Comparison of ENCODE assay signal across 8 cellular contexts in the genomic region with DNA sequence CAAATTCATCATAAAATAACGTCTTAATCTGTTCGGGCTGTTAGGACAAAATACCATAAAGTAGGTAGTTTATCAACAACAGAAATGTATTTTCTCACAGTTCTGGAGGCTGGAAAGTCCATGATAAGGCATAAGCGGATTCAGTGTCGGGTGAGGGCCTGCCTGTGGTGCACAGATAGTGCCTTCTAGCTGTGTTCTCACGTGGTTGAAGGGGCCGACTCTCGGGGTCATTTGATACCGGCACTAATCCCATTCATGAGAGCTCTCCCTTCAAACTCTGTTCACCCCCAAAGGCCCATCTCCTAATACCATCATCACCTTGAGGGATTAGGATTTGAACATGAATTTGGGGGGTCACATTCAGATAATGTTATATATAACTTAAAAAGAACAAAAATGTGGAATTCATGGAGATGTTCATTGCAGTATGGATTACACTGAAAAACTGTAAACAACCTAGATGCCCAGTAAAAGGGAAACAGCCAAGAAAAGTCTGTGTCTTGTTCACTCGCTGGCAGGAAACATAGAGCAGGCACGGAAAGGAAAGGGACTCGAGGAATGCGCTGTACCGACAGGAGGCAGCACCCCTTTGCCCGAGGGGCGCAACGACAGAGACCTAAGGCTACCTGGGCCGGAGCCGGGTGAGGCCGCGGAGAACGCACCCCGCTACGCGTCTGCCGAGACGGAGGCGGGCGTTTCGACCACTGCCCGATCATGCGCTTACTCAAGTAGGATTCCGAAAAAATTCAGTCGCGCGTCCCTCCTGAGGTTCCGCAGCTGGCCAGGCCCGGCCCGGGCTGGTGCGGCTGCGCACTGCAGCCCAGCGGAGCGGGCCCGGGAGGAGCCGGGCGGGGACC. TPM values are rescaled to one million over a fixed set of nuclear protein-coding genes. Genes with fewer than 3 reads are reported as not detected.
A peak's percentile ranks its signal among the peaks of the same experiment; 100 is the strongest.
DNase-seq lines count a peak whose midpoint lies in the region; ATAC-seq and TF ChIP-seq lines count a peak whose summit lies in the region.

No MANE protein-coding gene starts in this region.

- intact Hi-C loops in A673 (cut with micrococcal nuclease; ENCODE audit: unreplicated experiment) = loop anchor here (2.0 to 10.0 kb wide), 2 partner anchors 29 to 373 kb away; no protein-coding TSS in a partner anchor
- intact Hi-C loops in mammary epithelial cell (cut with micrococcal nuclease) = loop anchor here (1.0 kb wide), 1 partner anchor 32 kb away; no protein-coding TSS in a partner anchor

- peak; percentile 45 for ATAC-seq in GM18508 (IDR thresholded peaks at IDR 0.05; ENCODE audit: insufficient read depth, unreplicated experiment)
- peak; percentile 55 for ATAC-seq in HG02973 (IDR thresholded peaks at IDR 0.05; ENCODE audit: unreplicated experiment)

- H4K20me1 ChIP-seq in mammary epithelial cell (ENCODE audit: insufficient read depth, low read length) = no peaks in the 10 kb centered on the region

- H3K36me3 ChIP-seq in A673 (ENCODE audit: insufficient read depth, low read length, poor library complexity, severe bottlenecking) (peaks cover 23% of the 10 kb centered on the region), WERI-Rb-1 (no peaks in the 10 kb centered on the region), mammary epithelial cell (ENCODE audit: insufficient read depth, low read length) (no peaks in the 10 kb centered on the region)

- H3K27me3 ChIP-seq in A673 (replicated peaks; ENCODE audit: insufficient read depth, low read depth, low read length, poor library complexity) (no peaks in the 10 kb centered on the region), WERI-Rb-1 (ENCODE audit: insufficient read depth, low read depth, severe bottlenecking) (peaks cover 53% of the 10 kb centered on the region), mammary epithelial cell (ENCODE audit: insufficient read depth, low read length) (no peaks in the 10 kb centered on the region)

- dilution Hi-C loops in mammary epithelial cell (cut with HindIII; ENCODE audit: low sequenced_read_pairs) = no loop called here

- POLR2A ChIA-PET in A673 (lab: Charles Lee; ENCODE audit: low non-redundant PET) = no interaction called here

- H3K4me2 ChIP-seq in mammary epithelial cell (ENCODE audit: insufficient read depth, low read depth, low read length) = peak overlapping the region; percentile 99

- CTCF ChIA-PET in A673 (lab: Charles Lee) (interaction anchor here (0.5 to 2.0 kb wide), 4 partner anchors 30 to 975 kb away, joined by 3 to 9 read pairs (median 6); partner anchors contain the start of gene HDDC3), mammary epithelial cell (lab: Charles Lee; ENCODE audit: low non-redundant PET) (interaction anchor here (0.6 kb wide), 1 partner anchor 28 kb away, joined by 4 read pairs; no protein-coding TSS in a partner anchor)

- H3K27ac ChIP-seq in A673 (ENCODE audit: low read depth, low read length, poor library complexity, severe bottlenecking) (peak overlapping the region; percentile 84), WERI-Rb-1 (no peak overlapping the region), mammary epithelial cell (ENCODE audit: insufficient read depth, low read depth, low read length) (no peak overlapping the region)

- H3K9me3 ChIP-seq in A673 (ENCODE audit: low read depth, low read length, poor library complexity, severe bottlenecking) = no peaks in the 10 kb centered on the region
- H3K9me3 ChIP-seq in WERI-Rb-1 (ENCODE audit: severe bottlenecking) = no peaks in the 10 kb centered on the region
- no peaks in the 10 kb centered on the region for H3K9me3 ChIP-seq in mammary epithelial cell (replicated peaks; ENCODE audit: insufficient read depth, low read length)

- in situ Hi-C loops in mammary epithelial cell (cut with MboI; ENCODE audit: low sequenced_read_pairs in 2 of 2) = no loop called here

- peak overlapping the region; percentile 76 for H3K9ac ChIP-seq in mammary epithelial cell (ENCODE audit: insufficient read depth, low read length)

- H3K4me1 ChIP-seq in A673 (ENCODE audit: insufficient read depth, low read length, poor library complexity, severe bottlenecking) (peaks cover 10% of the 10 kb centered on the region), mammary epithelial cell (ENCODE audit: insufficient read depth, low read length) (peaks cover 18% of the 10 kb centered on the region)

- 10% methylated on average over 36 of the region's 45 CpGs for WGBS in mammary epithelial cell (ENCODE audit: low coverage, missing lambda C conversion rate)

- TSS peak; percentile 58 for BruUV-seq in A673 (replicated peaks; lab: Mats Ljungman, UMichigan)
- BruUV-seq in mammary epithelial cell (replicated peaks; lab: Mats Ljungman, UMichigan) = no TSS peak

- DNase-seq in A673 (ENCODE audit: low spot score) (peak; percentile 88), NCI-H187 treated with DMSO at 0.1 percent for 48 hours (lab: John Stamatoyannopoulos, UW) (peak; percentile 30), WERI-Rb-1 (peak; percentile 65), mammary epithelial cell (peak; percentile 85), inferior parietal cortex (ENCODE audit: extremely low spot score) (peak; percentile 78)
- peak; percentile 45 to 67 for DNase-seq in stimulated activated CD4-positive, alpha-beta T cell treated with anti-CD3 and anti-CD28 coated beads, Interleukin-12 subunit alpha, Interleukin-12 subunit beta, amount 100 ng/mL, for 24 hours (ENCODE audit: low read depth in 2 of 2)

- no peaks in the 10 kb centered on the region for H3K79me2 ChIP-seq in mammary epithelial cell (ENCODE audit: insufficient read depth, low read length)

- H3K4me3 ChIP-seq in A673 (ENCODE audit: low read depth, low read length, poor library complexity, severe bottlenecking) = peak overlapping the region; percentile 69
- H3K4me3 ChIP-seq in WERI-Rb-1 (ENCODE audit: low read depth, low read length) = peak overlapping the region; percentile 49
- H3K4me3 ChIP-seq in mammary epithelial cell (replicated peaks in 1 of 3; ENCODE audit: insufficient read depth in 1 of 3, low read depth in 2 of 3, low read length in 3 of 3) = peak overlapping the region; percentile 51 to 75 (median 69)

- H2AFZ ChIP-seq in mammary epithelial cell (ENCODE audit: low read depth, low read length) = peak overlapping the region; percentile 100

- TF ChIP-seq CTCF in A673 (conservative IDR thresholded peaks at IDR 0.05; ENCODE audit: low read depth, low read length) = peak; percentile 80
- peak; percentile 89 for TF ChIP-seq CTCF in WERI-Rb-1 (IDR thresholded peaks at IDR 0.05; ENCODE audit: low read depth, low read length)
- TF ChIP-seq CTCF in mammary epithelial cell (conservative IDR thresholded peaks at IDR 0.05 in 1 of 2, IDR thresholded peaks at IDR 0.05 in 1 of 2; ENCODE audit: extremely low read depth in 1 of 2, insufficient read depth in 1 of 2, low read depth in 1 of 2, low read length in 2 of 2) = peak; percentile 60 to 87

RNA-seq across cellular contexts. Expression of gene MAN2A2, which starts 1.1 kb away (rescaled TPM):
- 75.7 and 91.3 TPM in 2 replicates for total RNA-seq in A673 (2021)
- total RNA-seq in mammary epithelial cell = 10 to 100 TPM; 11.5 to 12.5 TPM
- 8.7 TPM for polyA plus RNA-seq in mammary epithelial cell
- polyA minus RNA-seq in mammary epithelial cell = 46.6 TPM

RNA-seq across cellular contexts. Expression of gene FES, which starts 17.7 kb away (rescaled TPM):
- 1.3 and 3.8 TPM in 2 replicates for total RNA-seq in A673 (2021)
- total RNA-seq in mammary epithelial cell = 1 to 10 TPM in 1 of 2 donors, not detected in 1; 2.8 TPM
- not detected for polyA plus RNA-seq in mammary epithelial cell
- not detected for polyA minus RNA-seq in mammary epithelial cell

RNA-seq across cellular contexts. Expression of gene HDDC3, which starts 30.3 kb away (rescaled TPM):
- 22.6 and 23.9 TPM in 2 replicates for total RNA-seq in A673 (2021)
- 10 to 100 TPM; 10.5 to 16.2 TPM for total RNA-seq in mammary epithelial cell
- polyA plus RNA-seq in mammary epithelial cell = 12.7 TPM
- polyA minus RNA-seq in mammary epithelial cell = not detected

RNA-seq across cellular contexts. Expression of gene UNC45A, which starts 33.1 kb away (rescaled TPM):
- total RNA-seq in A673 (2021) (74.4 and 77.7 TPM in 2 replicates), mammary epithelial cell (10 to 100 TPM; 76.7 to 86.2 TPM)
- polyA plus RNA-seq in mammary epithelial cell = 64.5 TPM
- polyA minus RNA-seq in mammary epithelial cell = 55.1 TPM

RNA-seq across cellular contexts. Expression of gene FURIN, which starts 33.6 kb away (rescaled TPM):
- total RNA-seq in A673 (2021) = 59.0 and 63.4 TPM in 2 replicates
- total RNA-seq in mammary epithelial cell = 10 to 100 TPM; 49.6 to 50.3 TPM
- polyA plus RNA-seq in mammary epithelial cell = 37.0 TPM
- polyA minus RNA-seq in mammary epithelial cell = 44.6 TPM

Comparison
In these comparisons a context has a peak if more than half of its experiments do, and no peak if none do; other contexts are left out.
1. DNase-seq: peak in every context shown above with its lines; median percentile 88 in A673; 85 in mammary epithelial cell; 78 in inferior parietal cortex; 65 in WERI-Rb-1; 56 in stimulated activated CD4-positive, alpha-beta T cell treated with anti-CD3 and anti-CD28 coated beads, Interleukin-12 subunit alpha, Interleukin-12 subunit beta, amount 100 ng/mL, for 24 hours; 30 in NCI-H187 treated with DMSO at 0.1 percent for 48 hours.